20 cellular contexts compared by ENCODE assay signal in the genomic region with DNA sequence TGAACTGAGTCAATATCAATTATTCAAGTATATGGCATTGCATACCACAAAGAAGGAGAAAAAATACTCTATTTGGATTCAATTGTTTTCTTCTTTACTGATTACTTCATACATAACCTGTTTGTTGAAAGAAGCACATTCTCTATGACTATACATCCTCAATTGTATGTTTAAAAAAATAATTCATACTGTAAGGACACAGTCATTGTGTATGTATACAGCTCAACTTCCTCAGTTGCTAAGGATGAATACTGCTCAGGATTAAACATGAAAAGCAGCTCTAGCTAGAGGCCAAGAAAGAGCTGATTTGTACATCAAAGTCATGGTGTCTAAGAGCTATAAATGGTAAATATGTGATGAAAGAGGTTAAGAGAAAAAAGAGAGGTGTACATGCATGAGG.
"Had no signal": no experiment of that assay in that cellular context is flagged by ENCODE, and none has a peak within 500 bp of the region (broad histone marks: within the 10 kb centered on the region; RNA-seq: fewer than 3 reads in every experiment).

No MANE protein-coding gene starts in this region.

- H3K36me3 ChIP-seq: ascending aorta, left ventricle myocardium inferior, pancreas, right lobe of liver, thoracic aorta, WERI-Rb-1 had no signal

- H3K36me3 Mint-ChIP-seq: naive thymus-derived CD4-positive, alpha-beta T cell; stimulated activated memory B cell treated with anti-CD40 and anti-IgM and Interleukin-4, amounts not matched to agents 10 μg/mL and 1 μg/mL and 100 μg/mL, for 72 hours had no signal

- H3K4me3 Mint-ChIP-seq: naive thymus-derived CD4-positive, alpha-beta T cell; stimulated activated memory B cell treated with anti-CD40 and anti-IgM and Interleukin-4, amounts not matched to agents 10 μg/mL and 1 μg/mL and 100 μg/mL, for 72 hours had no signal

- H3K27ac ChIP-seq: ascending aorta, left ventricle myocardium inferior, pancreas, right lobe of liver, thoracic aorta, WERI-Rb-1 had no signal

- ATAC-seq: naive thymus-derived CD4-positive, alpha-beta T cell; pancreas; right lobe of liver; stimulated activated memory B cell treated with anti-CD40 and anti-IgM and Interleukin-4, amounts not matched to agents 10 μg/mL and 1 μg/mL and 100 μg/mL, for 72 hours had no signal

- DNase-seq: activated CD4-positive, alpha-beta T cell treated with anti-CD3 and anti-CD28 coated beads for 1 hour; activated CD8-positive, alpha-beta memory T cell treated with anti-CD3 and anti-CD28 coated beads for 24 hours; activated CD8-positive, alpha-beta memory T cell treated with anti-CD3 and anti-CD28 coated beads, Interleukin-2, amount 50 U/mL, for 48 hours; activated effector memory CD4-positive, alpha-beta T cell treated with Interleukin-2 at 50 U/mL for 16 hours; activated naive CD4-positive, alpha-beta T cell treated with anti-CD3 and anti-CD28 coated beads, Interleukin-2, amount 50 U/mL, for 16 hours; activated T-cell treated with anti-CD3 and anti-CD28 coated beads, Interleukin-2, amount 50 U/mL, for 48 hours; effector CD8-positive, alpha-beta T cell; head of caudate nucleus; kidney glomerular epithelial cell; left ventricle myocardium inferior; naive thymus-derived CD4-positive, alpha-beta T cell; pancreas; right lobe of liver; small intestine; stimulated activated CD4-positive, alpha-beta T cell treated with anti-CD3 and anti-CD28 coated beads, Interleukin-4, amount 100 ng/mL, for 24 hours; T-helper 2 cell; WERI-Rb-1 had no signal

- H3K27ac Mint-ChIP-seq: naive thymus-derived CD4-positive, alpha-beta T cell; stimulated activated memory B cell treated with anti-CD40 and anti-IgM and Interleukin-4, amounts not matched to agents 10 μg/mL and 1 μg/mL and 100 μg/mL, for 72 hours had no signal

- H3K27me3 ChIP-seq: ascending aorta, pancreas, right lobe of liver had no signal

- H3K9me3 Mint-ChIP-seq: naive thymus-derived CD4-positive, alpha-beta T cell; stimulated activated memory B cell treated with anti-CD40 and anti-IgM and Interleukin-4, amounts not matched to agents 10 μg/mL and 1 μg/mL and 100 μg/mL, for 72 hours had no signal

- H3K9me3 ChIP-seq: ascending aorta, left ventricle myocardium inferior, pancreas, right lobe of liver, thoracic aorta had no signal

- H3K4me3 ChIP-seq: ascending aorta, left ventricle myocardium inferior, pancreas, right lobe of liver, thoracic aorta had no signal

- H3K4me1 ChIP-seq: ascending aorta, right lobe of liver had no signal
